ENCODE assay signal across 19 cellular contexts in genomic region chr5:136776022-136776927, GRCh38.
DNase-seq lines count a peak whose midpoint lies in the region; ATAC-seq and TF ChIP-seq lines count a peak whose summit lies in the region.
"Had no signal": no experiment of that assay in that cellular context is flagged by ENCODE, and none has a peak within 500 bp of the region (broad histone marks: within the 10 kb centered on the region; RNA-seq: fewer than 3 reads in every experiment).

No MANE protein-coding gene starts in this region.

- peaks cover 6% of the 10 kb centered on the region for H3K4me1 ChIP-seq in hepatocyte (ENCODE audit: insufficient read depth)
- H3K4me1 ChIP-seq: parathyroid adenoma had no signal

- H3K4me2 ChIP-seq in hepatocyte = peak overlapping the region; percentile 32

- 61% methylated on average over 4 of the region's 4 CpGs for WGBS in hepatocyte (ENCODE audit: low lambda C conversion rate, missing lambda C conversion rate)

- ATAC-seq in GM21619 (IDR thresholded peaks at IDR 0.05; ENCODE audit: unreplicated experiment) (no peak), GM19395 (IDR thresholded peaks at IDR 0.05; ENCODE audit: unreplicated experiment) (no peak)
- ATAC-seq: left ventricle myocardium superior had no signal

- DNase-seq in HFF-Myc (ENCODE audit: extremely low read depth, low read depth) = peak; percentile 12
- DNase-seq in amniotic stem cell (lab: John Stamatoyannopoulos, UW) = peak; percentile 4
- DNase-seq in hepatocyte (ENCODE audit: low spot score) = peak; percentile 14
- peak; percentile 9 for DNase-seq in stromal cell of bone marrow (ENCODE audit: low read depth)
- no peak for DNase-seq in GM13977 (ENCODE audit: low spot score)
- DNase-seq: activated gamma-delta T cell treated with Interleukin-2 at 50 U/mL for 16 hours; aorta; Calu3; left ventricle myocardium superior; MG63; NCI-H1694 treated with DMSO at 0.1 percent for 48 hours; NCI-H226; NK-92 treated with Interleukin-12 subunit alpha and Interleukin-12 subunit beta, amount 100 ng/mL, for 24 hours; stimulated activated CD4-positive, alpha-beta T cell treated with anti-CD3 and anti-CD28 coated beads, Interleukin-4, amount 100 ng/mL, for 24 hours had no signal

- H3K27me3 ChIP-seq in hepatocyte = no peaks in the 10 kb centered on the region
- H3K27me3 ChIP-seq: MG63 had no signal

- no peaks in the 10 kb centered on the region for H3K79me2 ChIP-seq in hepatocyte
- H3K79me2 ChIP-seq: parathyroid adenoma had no signal

- H3K9me2 ChIP-seq in hepatocyte (replicated peaks; ENCODE audit: insufficient read depth) = no peaks in the 10 kb centered on the region

- no peak for TF ChIP-seq CTCF in HFF-Myc (IDR thresholded peaks at IDR 0.05; ENCODE audit: low read depth, low read length, missing control alignments)
- no peak for TF ChIP-seq CTCF in hepatocyte (IDR thresholded peaks at IDR 0.05; ENCODE audit: poor library complexity)
- TF ChIP-seq CTCF in GM13977 (IDR thresholded peaks at IDR 0.05; ENCODE audit: extremely low read depth, insufficient read depth, missing control alignments) = no peak

- H3K4me3 ChIP-seq in HFF-Myc (replicated peaks; ENCODE audit: low read depth, low read length) (no peak overlapping the region), hepatocyte (no peak overlapping the region)
- H3K4me3 ChIP-seq: MG63, skin epidermis had no signal

- in situ Hi-C loops in GM13977 (cut with MboI; ENCODE audit: low pct_unique_long_range_greater_than_20kb, low sequenced_read_pairs, unreplicated experiment) = no loop called here

- H3K27ac ChIP-seq in hepatocyte = peak overlapping the region; percentile 65
- H3K27ac ChIP-seq: parathyroid adenoma, RWPE1, skin epidermis had no signal

- no peaks in the 10 kb centered on the region for H3K9me3 ChIP-seq in hepatocyte (ENCODE audit: low read depth)
- H3K9me3 ChIP-seq: MG63 had no signal

- H2AFZ ChIP-seq in hepatocyte = no peak overlapping the region
- H2AFZ ChIP-seq: parathyroid adenoma had no signal

- H4K20me1 ChIP-seq in hepatocyte (ENCODE audit: insufficient read depth, poor library complexity, severe bottlenecking) = no peaks in the 10 kb centered on the region

- H3K36me3 ChIP-seq in hepatocyte (replicated peaks; ENCODE audit: insufficient read depth, low read depth) = no peaks in the 10 kb centered on the region
- H3K36me3 ChIP-seq: MG63 had no signal
